Comparison of ENCODE assay signal across 8 cellular contexts in the genomic region with DNA sequence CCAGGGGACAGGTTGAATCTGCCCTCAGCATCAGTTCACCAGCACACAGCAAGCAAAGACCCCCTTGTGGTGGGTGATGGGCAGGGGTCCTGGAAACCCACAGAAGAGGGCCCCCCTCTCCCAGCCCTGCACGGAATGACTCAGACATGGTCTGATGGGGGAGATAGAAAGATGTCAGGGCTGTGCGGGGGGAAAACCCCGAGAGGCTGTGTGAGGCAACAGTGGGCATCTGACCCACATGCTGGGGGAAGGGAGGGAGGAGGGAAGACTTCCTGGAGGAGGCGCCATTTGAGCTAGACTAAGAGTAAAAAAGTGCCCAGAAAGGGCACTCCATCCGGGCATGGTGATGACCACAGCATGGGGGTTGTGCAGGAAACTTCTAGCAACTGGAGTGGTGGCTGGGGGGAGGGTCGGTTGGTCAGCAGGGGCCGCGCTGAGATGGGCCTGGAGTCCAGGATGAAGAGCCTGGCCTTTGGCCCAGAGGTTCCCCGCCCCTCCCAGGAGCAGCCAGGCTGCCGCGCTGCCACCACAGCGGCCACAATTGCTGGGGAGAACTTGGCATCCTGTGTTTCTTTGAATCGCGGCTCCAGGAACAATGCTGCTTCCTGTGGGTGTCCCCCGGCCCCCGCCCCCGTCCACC. TPM values are rescaled to one million over a fixed set of nuclear protein-coding genes. Genes with fewer than 3 reads are reported as not detected.
A peak's percentile ranks its signal among the peaks of the same experiment; 100 is the strongest.
DNase-seq lines count a peak whose midpoint lies in the region; FAIRE-seq and TF ChIP-seq lines count a peak whose summit lies in the region.

No MANE protein-coding gene starts in this region.

- H3K9me3 Mint-ChIP-seq in activated CD4-positive, alpha-beta T cell treated with anti-CD3 and anti-CD28 coated beads, Interleukin-2, amount 10 ng/mL, durations not matched to agents 7 days and 5 days: no peaks in the 10 kb centered on the region
- H3K9me3 Mint-ChIP-seq in neural crest cell: no peaks in the 10 kb centered on the region

- TF ChIP-seq CTCF in neural crest cell (conservative IDR thresholded peaks at IDR 0.05) (no peak), uterus (IDR thresholded peaks at IDR 0.05) (no peak)

- H3K27me3 Mint-ChIP-seq in activated CD4-positive, alpha-beta T cell treated with anti-CD3 and anti-CD28 coated beads, Interleukin-2, amount 10 ng/mL, durations not matched to agents 7 days and 5 days: no peaks in the 10 kb centered on the region
- peaks cover 9% of the 10 kb centered on the region for H3K27me3 Mint-ChIP-seq in neural crest cell (ENCODE audit: low read depth)

- H3K4me1 ChIP-seq in uterus: peaks cover 0 to 19% of the 10 kb centered on the region in 2 donors

- H3K27ac ChIP-seq in uterus: peak overlapping the region; percentile 67

- peak overlapping the region in 1 of 2 donors; percentile 32 for H3K4me3 ChIP-seq in uterus

- CTCF ChIA-PET in activated CD4-positive, alpha-beta T cell treated with anti-CD3 and anti-CD28 coated beads, Interleukin-2, amount 10 ng/mL, durations not matched to agents 7 days and 5 days (lab: Charles Lee): no interaction called here

- no peak for FAIRE-seq in frontal cortex (lab: Jason Lieb, UNC)

- POLR2A ChIA-PET in activated CD4-positive, alpha-beta T cell treated with anti-CD3 and anti-CD28 coated beads, Interleukin-2, amount 10 ng/mL, durations not matched to agents 7 days and 5 days (lab: Charles Lee): no interaction called here

- H3K27ac Mint-ChIP-seq in activated CD4-positive, alpha-beta T cell treated with anti-CD3 and anti-CD28 coated beads, Interleukin-2, amount 10 ng/mL, durations not matched to agents 7 days and 5 days: peak overlapping the region; percentile 87
- peak overlapping the region; percentile 71 for H3K27ac Mint-ChIP-seq in neural crest cell (ENCODE audit: unreplicated experiment)

- peaks cover 0 to 10% of the 10 kb centered on the region in 2 donors for H3K27me3 ChIP-seq in uterus

- H3K4me3 Mint-ChIP-seq in activated CD4-positive, alpha-beta T cell treated with anti-CD3 and anti-CD28 coated beads, Interleukin-2, amount 10 ng/mL, durations not matched to agents 7 days and 5 days: peak overlapping the region; percentile 97
- peak overlapping the region; percentile 87 for H3K4me3 Mint-ChIP-seq in neural crest cell

- H3K4me1 Mint-ChIP-seq in activated CD4-positive, alpha-beta T cell treated with anti-CD3 and anti-CD28 coated beads, Interleukin-2, amount 10 ng/mL, durations not matched to agents 7 days and 5 days: peaks cover 34% of the 10 kb centered on the region
- peaks cover 50% of the 10 kb centered on the region for H3K4me1 Mint-ChIP-seq in neural crest cell

- no peak for TF ChIP-seq POLR2A in uterus (IDR thresholded peaks at IDR 0.05)

- peaks cover 36% of the 10 kb centered on the region for H3K36me3 Mint-ChIP-seq in activated CD4-positive, alpha-beta T cell treated with anti-CD3 and anti-CD28 coated beads, Interleukin-2, amount 10 ng/mL, durations not matched to agents 7 days and 5 days (ENCODE audit: low read depth)
- H3K36me3 Mint-ChIP-seq in neural crest cell (ENCODE audit: low read depth): no peaks in the 10 kb centered on the region

- H3K9me3 ChIP-seq in uterus: no peaks in the 10 kb centered on the region

- no peaks in the 10 kb centered on the region for H3K36me3 ChIP-seq in uterus

- DNase-seq in A172 (ENCODE audit: low spot score) (peak; percentile 81), HT-29 (ENCODE audit: low spot score) (peak; percentile 62), neural crest cell (ENCODE audit: low read depth, low spot score) (no peak), uterus (no peak), iPS-NIHi7 (ENCODE audit: extremely low spot score) (no peak), frontal cortex (ENCODE audit: low spot score in 2 of 2) (no peak)
- peak; percentile 73 for DNase-seq in activated CD4-positive, alpha-beta T cell treated with anti-CD3 and anti-CD28 coated beads, Interleukin-2, amount 10 ng/mL, durations not matched to agents 7 days and 5 days
- peak; percentile 72 for DNase-seq in effector CD4-positive, alpha-beta T cell

- intact Hi-C loops in uterus (cut with DNase I; ENCODE audit: low total_unique reads): no loop called here

RNA-seq across cellular contexts. Expression of gene LFNG, which starts 2.5 kb away (rescaled TPM):
- 21.2 and 32.5 TPM in 2 replicates for total RNA-seq in A172 (2014; rRNA removed; shearing (Covaris generic))
- 85.6 and 87.5 TPM in 2 replicates for total RNA-seq in HT-29 (2014; rRNA removed; shearing (Covaris generic))
- total RNA-seq in activated CD4-positive, alpha-beta T cell treated with anti-CD3 and anti-CD28 coated beads, Interleukin-2, amount 10 ng/mL, durations not matched to agents 7 days and 5 days: 100 to 1,000 TPM in 1 of 2 experiments, 10 to 100 TPM in 1; 93.3 to 109 TPM
- 39.0 and 44.9 TPM in 2 replicates for total RNA-seq in neural crest cell
- total RNA-seq in uterus: 10 to 100 TPM in 2 of 4 donors, 1 to 10 TPM in 1, not detected in 1; 2.3 to 30.5 (median 26.5) TPM
- 9.4 TPM for total RNA-seq in frontal cortex

RNA-seq across cellular contexts. Expression of gene BRAT1, which starts 33.3 kb away (rescaled TPM):
- total RNA-seq in A172 (2014; rRNA removed; shearing (Covaris generic)): 69.2 and 87.9 TPM in 2 replicates
- 101 and 106 TPM in 2 replicates for total RNA-seq in HT-29 (2014; rRNA removed; shearing (Covaris generic))
- 10 to 100 TPM; 40.0 to 43.9 TPM for total RNA-seq in activated CD4-positive, alpha-beta T cell treated with anti-CD3 and anti-CD28 coated beads, Interleukin-2, amount 10 ng/mL, durations not matched to agents 7 days and 5 days
- 47.3 and 52.7 TPM in 2 replicates for total RNA-seq in neural crest cell
- 10 to 100 TPM; 10.3 to 44.3 (median 36.0) TPM for total RNA-seq in uterus
- 16.7 TPM for total RNA-seq in frontal cortex

RNA-seq across cellular contexts. Expression of gene IQCE, which starts 36.7 kb away (rescaled TPM):
- 26.1 and 35.5 TPM in 2 replicates for total RNA-seq in A172 (2014; rRNA removed; shearing (Covaris generic))
- total RNA-seq in HT-29 (2014; rRNA removed; shearing (Covaris generic)): 23.1 and 24.7 TPM in 2 replicates
- total RNA-seq in activated CD4-positive, alpha-beta T cell treated with anti-CD3 and anti-CD28 coated beads, Interleukin-2, amount 10 ng/mL, durations not matched to agents 7 days and 5 days: 10 to 100 TPM; 13.8 to 15.5 TPM
- total RNA-seq in neural crest cell (18.4 and 22.4 TPM in 2 replicates), uterus (10 to 100 TPM in 3 of 4 donors, 1 to 10 TPM in 1; 6.8 to 28.0 (median 16.9) TPM), frontal cortex (17.9 TPM)

RNA-seq across cellular contexts. Expression of gene GRIFIN, which starts 45.9 kb away (rescaled TPM):
- not detected in 2 replicates for total RNA-seq in A172 (2014; rRNA removed; shearing (Covaris generic))
- not detected in 2 replicates for total RNA-seq in HT-29 (2014; rRNA removed; shearing (Covaris generic))
- not detected for total RNA-seq in activated CD4-positive, alpha-beta T cell treated with anti-CD3 and anti-CD28 coated beads, Interleukin-2, amount 10 ng/mL, durations not matched to agents 7 days and 5 days
- total RNA-seq in neural crest cell: not detected in 2 replicates
- total RNA-seq in uterus: not detected
- total RNA-seq in frontal cortex: not detected

Comparison
In these comparisons a context has a peak if more than half of its experiments do, and no peak if none do; other contexts are left out.
1. DNase-seq: peak in A172 (single experiment), HT-29 (single experiment), activated CD4-positive, alpha-beta T cell treated with anti-CD3 and anti-CD28 coated beads, Interleukin-2, amount 10 ng/mL, durations not matched to agents 7 days and 5 days (single experiment) and effector CD4-positive, alpha-beta T cell (single experiment); none in neural crest cell (single experiment), uterus (0 of 2), iPS-NIHi7 (single experiment) and frontal cortex (0 of 2).